Comparison of ENCODE assay signal across 8 cellular contexts in the genomic region with DNA sequence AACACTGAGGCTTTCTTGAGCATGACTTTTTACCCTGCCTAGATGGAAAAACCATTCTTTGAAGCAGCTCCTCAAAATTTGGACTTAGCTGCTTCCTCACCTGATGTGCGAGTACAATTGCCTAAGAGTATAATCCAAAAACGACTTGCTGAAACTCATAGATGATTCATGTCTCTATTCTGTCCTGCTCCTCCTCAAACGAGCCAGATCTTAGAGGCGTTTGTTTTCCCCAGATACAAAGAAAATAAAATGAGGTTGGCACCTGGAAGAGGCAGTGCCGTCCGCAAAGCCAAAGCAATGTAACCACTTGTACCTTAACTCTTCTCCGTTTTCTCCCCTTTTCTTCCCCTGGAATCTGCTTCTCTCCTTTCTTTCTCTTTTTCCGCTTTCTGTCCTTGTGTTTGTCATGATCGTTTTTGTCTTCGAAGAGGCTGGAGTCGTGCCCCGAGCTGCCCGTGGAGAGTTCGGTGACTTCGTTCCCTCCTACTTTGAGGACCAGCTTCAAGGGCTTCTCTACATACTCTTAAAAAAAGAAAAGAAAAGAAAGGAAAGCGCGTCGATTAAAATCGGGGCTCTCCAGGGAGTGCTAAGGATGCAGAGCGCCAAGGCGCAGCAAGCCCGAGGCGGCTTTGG. TPM values are rescaled to one million over a fixed set of nuclear protein-coding genes. Genes with fewer than 3 reads are reported as not detected.
DNase-seq lines count a peak whose midpoint lies in the region; ATAC-seq and TF ChIP-seq lines count a peak whose summit lies in the region.

No MANE protein-coding gene starts in this region.

- POLR2A ChIA-PET in CD8-positive, alpha-beta memory T cell (lab: Charles Lee), result no interaction called here

- peak overlapping the region; percentile 49 for H3K27ac ChIP-seq in CD8-positive, alpha-beta memory T cell (ENCODE audit: low read depth, low read length)
- H3K27ac ChIP-seq in ectodermal cell (ENCODE audit: insufficient read depth, low read depth, low read length, poor library complexity, severe bottlenecking), result no peak overlapping the region

- peaks cover 49% of the 10 kb centered on the region for H4K20me1 ChIP-seq in Loucy (ENCODE audit: insufficient read depth, low read length, poor library complexity, severe bottlenecking)

- peak overlapping the region; percentile 84 to 98 (median 95) for H3K4me3 Mint-ChIP-seq in CD8-positive, alpha-beta memory T cell
- H3K4me3 Mint-ChIP-seq in neural crest cell, result peak overlapping the region; percentile 90

- no peaks in the 10 kb centered on the region for H3K27me3 Mint-ChIP-seq in CD8-positive, alpha-beta memory T cell
- H3K27me3 Mint-ChIP-seq in neural crest cell (ENCODE audit: low read depth), result no peaks in the 10 kb centered on the region

- peaks cover 50 to 62% (median 60%) of the 10 kb centered on the region in 3 donors for H3K4me1 Mint-ChIP-seq in CD8-positive, alpha-beta memory T cell
- peaks cover 42% of the 10 kb centered on the region for H3K4me1 Mint-ChIP-seq in neural crest cell

- DNase-seq in CD8-positive, alpha-beta memory T cell, result no peak
- DNase-seq in neural crest cell (ENCODE audit: low read depth, low spot score), result no peak
- DNase-seq in head of caudate nucleus, result no peak
- no peak for DNase-seq in G401 (ENCODE audit: low spot score)
- no peak for DNase-seq in NOMO-1 treated with DMSO at 0.1 percent for 48 hours (lab: John Stamatoyannopoulos, UW; ENCODE audit: unreplicated experiment)

- H3K4me3 ChIP-seq in CD8-positive, alpha-beta memory T cell (ENCODE audit: low read length), result peak overlapping the region; percentile 69
- peak overlapping the region; percentile 83 for H3K4me3 ChIP-seq in Loucy (ENCODE audit: low read length, poor library complexity, severe bottlenecking)
- H3K4me3 ChIP-seq in ectodermal cell (ENCODE audit: insufficient read depth, low read depth, low read length), result peak overlapping the region; percentile 91

- 11 to 13% methylated on average over 22 to 23 of the region's 23 CpGs for WGBS in ectodermal cell, 2 experiments

- peak overlapping the region; percentile 75 to 98 (median 92) for H3K27ac Mint-ChIP-seq in CD8-positive, alpha-beta memory T cell
- peak overlapping the region; percentile 93 for H3K27ac Mint-ChIP-seq in neural crest cell (ENCODE audit: unreplicated experiment)

- peak overlapping the region; percentile 84 for H3K9ac ChIP-seq in Loucy (ENCODE audit: low read depth, low read length, poor library complexity, severe bottlenecking)

- H2AFZ ChIP-seq in Loucy (ENCODE audit: low read length), result peak overlapping the region; percentile 30; the same call in 1 of the 2 replicates

- peaks cover 0 to 1% (median 0%) of the 10 kb centered on the region in 5 donors for H3K9me3 Mint-ChIP-seq in CD8-positive, alpha-beta memory T cell
- peaks cover 2% of the 10 kb centered on the region for H3K9me3 Mint-ChIP-seq in neural crest cell

- CTCF ChIA-PET in CD8-positive, alpha-beta memory T cell (lab: Charles Lee), result interaction anchor here (0.8 to 2.6 kb wide), 7 partner anchors 9 to 343 kb away, joined by 3 to 10 read pairs (median 3); a partner anchor contains a TSS

- peaks cover 18% of the 10 kb centered on the region for H3K36me3 ChIP-seq in CD8-positive, alpha-beta memory T cell (ENCODE audit: insufficient read depth, low read length)
- H3K36me3 ChIP-seq in Loucy (ENCODE audit: insufficient read depth, low read length) (peaks cover 17% of the 10 kb centered on the region), ectodermal cell (ENCODE audit: control insufficient read depth, insufficient read depth, low read length) (peaks cover 17% of the 10 kb centered on the region)

- no peaks in the 10 kb centered on the region for H3K27me3 ChIP-seq in CD8-positive, alpha-beta memory T cell (ENCODE audit: insufficient read depth, low read length, poor library complexity, severe bottlenecking)
- H3K27me3 ChIP-seq in Loucy (ENCODE audit: insufficient read depth, low read length, poor library complexity, severe bottlenecking) (no peaks in the 10 kb centered on the region), ectodermal cell (ENCODE audit: control insufficient read depth, insufficient read depth, low read length, poor library complexity, severe bottlenecking) (no peaks in the 10 kb centered on the region)

- H3F3A ChIP-seq in Loucy (ENCODE audit: low read depth), result no peaks in the 10 kb centered on the region

- peaks cover 3 to 42% (median 14%) of the 10 kb centered on the region in 3 donors for H3K36me3 Mint-ChIP-seq in CD8-positive, alpha-beta memory T cell
- H3K36me3 Mint-ChIP-seq in neural crest cell (ENCODE audit: low read depth), result peaks cover 4% of the 10 kb centered on the region

- in situ Hi-C loops in G401 (cut with HindIII; ENCODE audit: low sequenced_read_pairs), result no loop called here

- ATAC-seq in HG03571 (IDR thresholded peaks at IDR 0.05; ENCODE audit: unreplicated experiment), result no peak

- H3K9me3 ChIP-seq in CD8-positive, alpha-beta memory T cell (ENCODE audit: low read length), result no peaks in the 10 kb centered on the region
- H3K9me3 ChIP-seq in Loucy (ENCODE audit: insufficient read depth, low read depth, low read length) (no peaks in the 10 kb centered on the region), ectodermal cell (ENCODE audit: control insufficient read depth, low read length) (no peaks in the 10 kb centered on the region)

- H3K9me2 ChIP-seq in Loucy (replicated peaks; ENCODE audit: low read depth, low read length), result no peaks in the 10 kb centered on the region

- intact Hi-C loops in head of caudate nucleus (cut with DNase I), result no loop called here

- H3K4me2 ChIP-seq in Loucy (ENCODE audit: low read depth, low read length, poor library complexity, severe bottlenecking), result peak overlapping the region; percentile 79

- H3K79me2 ChIP-seq in Loucy (ENCODE audit: insufficient read depth, low read length), result peaks cover 56% of the 10 kb centered on the region

- peaks cover 39% of the 10 kb centered on the region for H3K4me1 ChIP-seq in CD8-positive, alpha-beta memory T cell (ENCODE audit: insufficient read depth, low read length)
- H3K4me1 ChIP-seq in Loucy (ENCODE audit: insufficient read depth, low read length, poor library complexity, severe bottlenecking), result peaks cover 38% of the 10 kb centered on the region
- H3K4me1 ChIP-seq in ectodermal cell (ENCODE audit: control insufficient read depth, insufficient read depth, low read length), result peaks cover 14% of the 10 kb centered on the region

- no peak for TF ChIP-seq CTCF in Loucy (conservative IDR thresholded peaks at IDR 0.05; ENCODE audit: low read length)
- TF ChIP-seq CTCF in neural crest cell (conservative IDR thresholded peaks at IDR 0.05), result no peak

RNA-seq across cellular contexts. Expression of a gene that starts 0.9 kb away (rescaled TPM):
- 100 to 1,000 TPM; 101 to 103 TPM for total RNA-seq in CD8-positive, alpha-beta memory T cell
- polyA plus RNA-seq in CD8-positive, alpha-beta memory T cell, result 55.7 TPM
- 149 TPM for polyA plus RNA-seq in ectodermal cell (2013, experiment 1 of 4)
- 151 TPM for polyA plus RNA-seq in ectodermal cell (2013, experiment 2 of 4)
- 158 TPM for polyA plus RNA-seq in ectodermal cell (2013, experiment 3 of 4)
- polyA plus RNA-seq in ectodermal cell (2013, experiment 4 of 4), result 159 TPM
- 130 and 163 TPM in 2 replicates for total RNA-seq in neural crest cell
- 54.5 and 55.5 TPM in 2 replicates for total RNA-seq in G401 (2014; rRNA removed; shearing (Covaris generic))
